10 cellular contexts compared by ENCODE assay signal in genomic region chr17:42667088-42667951, GRCh38. TPM values are rescaled to one million over a fixed set of nuclear protein-coding genes. Genes with fewer than 3 reads are reported as not detected.
DNase-seq lines count a peak whose midpoint lies in the region; ATAC-seq and TF ChIP-seq lines count a peak whose summit lies in the region.
"Had no signal": no experiment of that assay in that cellular context is flagged by ENCODE, and none has a peak within 500 bp of the region (broad histone marks: within the 10 kb centered on the region; RNA-seq: fewer than 3 reads in every experiment).

No MANE protein-coding gene starts in this region.

- intact Hi-C loops in psoas muscle (cut with DNase I) (loop anchor here in 1 of 2 donors (2.0 kb wide), 1 partner anchor 49 kb away; no protein-coding TSS in a partner anchor), A673 (cut with micrococcal nuclease; ENCODE audit: unreplicated experiment) (no loop called here)

- no peaks in the 10 kb centered on the region for H3K27me3 ChIP-seq in psoas muscle (ENCODE audit: insufficient read depth in 3 of 3, low read length in 2 of 3)
- no peaks in the 10 kb centered on the region for H3K27me3 ChIP-seq in A673 (replicated peaks; ENCODE audit: insufficient read depth, low read depth, low read length, poor library complexity)

- POLR2A ChIA-PET in A673 (lab: Charles Lee; ENCODE audit: low non-redundant PET): interaction anchor here (0.6 kb wide), 1 partner anchor 16 kb away, joined by 13 read pairs; no protein-coding TSS in a partner anchor

- BruUV-seq in A673 (replicated peaks; lab: Mats Ljungman, UMichigan): no TSS peak

- 25 to 35% (median 34%) methylated on average over 7 of the region's 7 CpGs for WGBS in psoas muscle, 3 donors

- TF ChIP-seq CTCF in psoas muscle (IDR thresholded peaks at IDR 0.05) (no peak), A673 (conservative IDR thresholded peaks at IDR 0.05; ENCODE audit: low read depth, low read length) (no peak)

- H3K36me3 ChIP-seq in SK-N-MC (ENCODE audit: insufficient read depth, low read length) (peaks cover 43% of the 10 kb centered on the region), psoas muscle (ENCODE audit: insufficient read depth in 1 of 2, low read depth in 1 of 2) (peaks cover 0 to 82% of the 10 kb centered on the region in 2 donors), A673 (ENCODE audit: insufficient read depth, low read length, poor library complexity, severe bottlenecking) (peaks cover 9% of the 10 kb centered on the region)

- DNase-seq in EH (ENCODE audit: low read depth) (peak; percentile 92), SK-N-MC (ENCODE audit: low read depth, low spot score) (no peak), fibroblast of the conjunctiva (ENCODE audit: low read depth) (peak; percentile 76), psoas muscle (peak; percentile 70 to 84), A673 (ENCODE audit: low spot score) (no peak)
- DNase-seq in stimulated activated CD4-positive, alpha-beta T cell treated with anti-CD3 and anti-CD28 coated beads, Interleukin-1b, Interleukin-23, amount 100 ng/mL, for 48 hours: no peak
- DNase-seq: activated gamma-delta T cell, MM.1S had no signal

- ATAC-seq in psoas muscle (peak; percentile 87 to 89 (median 88)), GM21723 (IDR thresholded peaks at IDR 0.05; ENCODE audit: unreplicated experiment) (no peak), GM21360 (IDR thresholded peaks at IDR 0.05; ENCODE audit: unreplicated experiment) (no peak)

- H3K4me3 ChIP-seq in SK-N-MC (no peak overlapping the region), psoas muscle (no peak overlapping the region), A673 (ENCODE audit: low read depth, low read length, poor library complexity, severe bottlenecking) (no peak overlapping the region)

- H3K27ac ChIP-seq in SK-N-MC: peak overlapping the region; percentile 46
- peak overlapping the region; percentile 73 for H3K27ac ChIP-seq in psoas muscle
- no peak overlapping the region for H3K27ac ChIP-seq in A673 (ENCODE audit: low read depth, low read length, poor library complexity, severe bottlenecking)

- CTCF ChIA-PET in A673 (lab: Charles Lee): no interaction called here

- no peak overlapping the region for H3K9ac ChIP-seq in SK-N-MC (ENCODE audit: insufficient read length)

- H3K4me1 ChIP-seq in psoas muscle: peaks cover 31% of the 10 kb centered on the region
- no peaks in the 10 kb centered on the region for H3K4me1 ChIP-seq in A673 (ENCODE audit: insufficient read depth, low read length, poor library complexity, severe bottlenecking)

- no peaks in the 10 kb centered on the region for H3K9me3 ChIP-seq in SK-N-MC (ENCODE audit: low read depth, low read length)
- H3K9me3 ChIP-seq in psoas muscle: no peaks in the 10 kb centered on the region
- no peaks in the 10 kb centered on the region for H3K9me3 ChIP-seq in A673 (ENCODE audit: low read depth, low read length, poor library complexity, severe bottlenecking)

RNA-seq across cellular contexts. Expression of gene TUBG2, which starts 8.2 kb away (rescaled TPM):
- 10 to 100 TPM in 1 of 4 donors, 1 to 10 TPM in 3; 3.8 to 11.9 (median 5.7) TPM for total RNA-seq in psoas muscle
- polyA plus RNA-seq in psoas muscle: 1 to 10 TPM; 2.7 to 4.9 (median 4.2) TPM
- 14.6 and 19.2 TPM in 2 replicates for total RNA-seq in A673 (2021)

RNA-seq across cellular contexts. Expression of gene PLEKHH3, which starts 9.5 kb away (rescaled TPM):
- total RNA-seq in psoas muscle (10 to 100 TPM; 15.0 to 33.8 (median 28.0) TPM), A673 (2021) (11.9 and 16.8 TPM in 2 replicates)
- 10 to 100 TPM; 12.7 to 15.8 (median 14.2) TPM for polyA plus RNA-seq in psoas muscle

RNA-seq across cellular contexts. Expression of gene CCR10, which starts 14.3 kb away (rescaled TPM):
- 1 to 10 TPM; 1.2 to 5.0 (median 2.8) TPM for total RNA-seq in psoas muscle
- polyA plus RNA-seq in psoas muscle: 1 to 10 TPM; 1.0 to 3.3 (median 1.6) TPM
- total RNA-seq in A673 (2021): 0.52 and 0.55 TPM in 2 replicates

RNA-seq across cellular contexts. Expression of gene CNTNAP1, which starts 15.0 kb away (rescaled TPM):
- total RNA-seq in psoas muscle (1 to 10 TPM; 1.9 to 2.6 (median 2.2) TPM), A673 (2021) (5.6 and 6.7 TPM in 2 replicates)
- polyA plus RNA-seq in psoas muscle: 1 to 10 TPM; 1.0 to 3.4 (median 1.1) TPM

RNA-seq across cellular contexts. Expression of gene TUBG1, which starts 57.8 kb away (rescaled TPM):
- total RNA-seq in psoas muscle (10 to 100 TPM; 46.9 to 78.1 (median 50.4) TPM), A673 (2021) (85.8 and 87.4 TPM in 2 replicates)
- polyA plus RNA-seq in psoas muscle: 10 to 100 TPM; 68.8 to 90.2 (median 81.0) TPM

Comparison
In these comparisons a context has a peak if more than half of its experiments do, and no peak if none do; other contexts are left out.
1. DNase-seq: peak in EH (single experiment), fibroblast of the conjunctiva (single experiment) and psoas muscle (2 of 2); none in SK-N-MC (single experiment), stimulated activated CD4-positive, alpha-beta T cell treated with anti-CD3 and anti-CD28 coated beads, Interleukin-1b, Interleukin-23, amount 100 ng/mL, for 48 hours (single experiment) and A673 (single experiment).
2. ATAC-seq: peak in psoas muscle (4 of 4); none in GM21723 (single experiment) and GM21360 (single experiment).